ENCODE assay signal across 21 cellular contexts in genomic region chr2:41719756-41720155, GRCh38.
DNase-seq lines count a peak whose midpoint lies in the region; ATAC-seq and TF ChIP-seq lines count a peak whose summit lies in the region.
"Had no signal": no experiment of that assay in that cellular context is flagged by ENCODE, and none has a peak within 500 bp of the region (broad histone marks: within the 10 kb centered on the region; RNA-seq: fewer than 3 reads in every experiment).

No MANE protein-coding gene starts in this region.

- no peak for TF ChIP-seq CTCF in Loucy (conservative IDR thresholded peaks at IDR 0.05; ENCODE audit: low read length)

- H3K9me3 Mint-ChIP-seq in CD4-positive, CD25-positive, alpha-beta regulatory T cell = peaks cover 0 to 3% (median 0%) of the 10 kb centered on the region in 7 donors
- H3K9me3 Mint-ChIP-seq: activated CD4-positive, alpha-beta T cell treated with anti-CD3 and anti-CD28 coated beads, Interleukin-2, amount 10 ng/mL, durations not matched to agents 7 days and 5 days; activated naive CD8-positive, alpha-beta T cell treated with anti-CD3 and anti-CD28 coated beads, Interleukin-2, amount 10 ng/mL, durations not matched to agents 7 days and 5 days; CD4-positive, alpha-beta memory T cell had no signal

- no peaks in the 10 kb centered on the region for H3K36me3 ChIP-seq in CD4-positive, CD25-positive, alpha-beta regulatory T cell (ENCODE audit: control insufficient read depth, insufficient read depth, low read length)
- no peaks in the 10 kb centered on the region for H3K36me3 ChIP-seq in Loucy (ENCODE audit: insufficient read depth, low read length)
- H3K36me3 ChIP-seq: tibial nerve had no signal

- no peak overlapping the region for H3K9ac ChIP-seq in Loucy (ENCODE audit: low read depth, low read length, poor library complexity, severe bottlenecking)

- no peaks in the 10 kb centered on the region for H4K20me1 ChIP-seq in Loucy (ENCODE audit: insufficient read depth, low read length, poor library complexity, severe bottlenecking)

- peaks cover 9 to 23% (median 13%) of the 10 kb centered on the region in 4 donors for H3K4me1 Mint-ChIP-seq in CD4-positive, CD25-positive, alpha-beta regulatory T cell

- H3K9me3 ChIP-seq in CD4-positive, CD25-positive, alpha-beta regulatory T cell (ENCODE audit: control insufficient read depth in 2 of 2, low read length in 2 of 2) = no peaks in the 10 kb centered on the region
- H3K9me3 ChIP-seq in Loucy (ENCODE audit: insufficient read depth, low read depth, low read length) = no peaks in the 10 kb centered on the region
- H3K9me3 ChIP-seq: psoas muscle, tibial nerve had no signal

- H2AFZ ChIP-seq in Loucy (ENCODE audit: low read length) = peak overlapping the region; percentile 89; the same call in 1 of the 2 replicates
- H2AFZ ChIP-seq: PC-9 had no signal

- H3K27me3 ChIP-seq in CD4-positive, CD25-positive, alpha-beta regulatory T cell (ENCODE audit: control insufficient read depth, insufficient read depth, low read length) = no peaks in the 10 kb centered on the region
- H3K27me3 ChIP-seq in Loucy (ENCODE audit: insufficient read depth, low read length, poor library complexity, severe bottlenecking) = no peaks in the 10 kb centered on the region
- H3K27me3 ChIP-seq: tibial nerve had no signal

- H3K79me2 ChIP-seq in Loucy (ENCODE audit: insufficient read depth, low read length) = no peaks in the 10 kb centered on the region

- intact Hi-C loops in posterior vena cava (cut with DNase I) = no loop called here

- H3K27me3 Mint-ChIP-seq in CD4-positive, CD25-positive, alpha-beta regulatory T cell = peaks cover 6% of the 10 kb centered on the region
- H3K27me3 Mint-ChIP-seq: activated CD4-positive, alpha-beta T cell treated with anti-CD3 and anti-CD28 coated beads, Interleukin-2, amount 10 ng/mL, durations not matched to agents 7 days and 5 days; activated naive CD8-positive, alpha-beta T cell treated with anti-CD3 and anti-CD28 coated beads, Interleukin-2, amount 10 ng/mL, durations not matched to agents 7 days and 5 days; CD4-positive, alpha-beta memory T cell had no signal

- no peak overlapping the region for H3K27ac ChIP-seq in CD4-positive, CD25-positive, alpha-beta regulatory T cell (ENCODE audit: insufficient read depth, low read length, poor library complexity, severe bottlenecking)
- H3K27ac ChIP-seq: PC-9, psoas muscle had no signal

- no peaks in the 10 kb centered on the region for H3K9me2 ChIP-seq in Loucy (replicated peaks; ENCODE audit: low read depth, low read length)

- no peaks in the 10 kb centered on the region for H3F3A ChIP-seq in Loucy (ENCODE audit: low read depth)

- DNase-seq in CD4-positive, CD25-positive, alpha-beta regulatory T cell = no peak
- DNase-seq in NCI-H2227 treated with DMSO at 0.1 percent for 48 hours (lab: John Stamatoyannopoulos, UW) (peak; percentile 68), left kidney (ENCODE audit: low read depth, low spot score) (peak; percentile 29), posterior vena cava (ENCODE audit: low spot score) (no peak), NCI-H526 (lab: John Stamatoyannopoulos, UW) (no peak)
- DNase-seq: activated CD4-positive, alpha-beta T cell treated with anti-CD3 and anti-CD28 coated beads, Interleukin-2, amount 10 ng/mL, durations not matched to agents 7 days and 5 days; activated naive CD8-positive, alpha-beta T cell treated with anti-CD3 and anti-CD28 coated beads, Interleukin-2, amount 10 ng/mL, durations not matched to agents 7 days and 5 days; CD4-positive, alpha-beta memory T cell; effector CD8-positive, alpha-beta T cell; midbrain; NCI-H146; PC-9; psoas muscle; SIG-M5; stimulated activated CD4-positive, alpha-beta T cell treated with anti-CD3 and anti-CD28 coated beads, Interleukin-2, amount 100 ng/mL, for 48 hours; stimulated activated naive CD4-positive, alpha-beta T cell treated with Interleukin-2 at 50 U/mL for 16 hours had no signal

- peaks cover 5% of the 10 kb centered on the region for H3K4me1 ChIP-seq in CD4-positive, CD25-positive, alpha-beta regulatory T cell (ENCODE audit: control insufficient read depth, insufficient read depth, low read length, poor library complexity, severe bottlenecking)
- peaks cover 8% of the 10 kb centered on the region for H3K4me1 ChIP-seq in Loucy (ENCODE audit: insufficient read depth, low read length, poor library complexity, severe bottlenecking)
- H3K4me1 ChIP-seq: psoas muscle had no signal

- no peaks in the 10 kb centered on the region for H3K36me3 Mint-ChIP-seq in CD4-positive, CD25-positive, alpha-beta regulatory T cell
- H3K36me3 Mint-ChIP-seq: CD4-positive, alpha-beta memory T cell had no signal

- peak overlapping the region; percentile 61 for H3K4me3 ChIP-seq in CD4-positive, CD25-positive, alpha-beta regulatory T cell (ENCODE audit: low read depth, low read length)
- H3K4me3 ChIP-seq in Loucy (ENCODE audit: low read length, poor library complexity, severe bottlenecking) = peak overlapping the region; percentile 48
- H3K4me3 ChIP-seq: PC-9, smooth muscle cell had no signal

- H3K4me2 ChIP-seq in Loucy (ENCODE audit: low read depth, low read length, poor library complexity, severe bottlenecking) = peak overlapping the region; percentile 62

- no peak for ATAC-seq in CD4-positive, CD25-positive, alpha-beta regulatory T cell (ENCODE audit: low read depth in 2 of 2)
- ATAC-seq in GM19035 (IDR thresholded peaks at IDR 0.05; ENCODE audit: unreplicated experiment) = no peak
- ATAC-seq: esophagus mucosa, psoas muscle had no signal

- H3K27ac Mint-ChIP-seq in CD4-positive, CD25-positive, alpha-beta regulatory T cell = no peak overlapping the region
- H3K27ac Mint-ChIP-seq: activated naive CD8-positive, alpha-beta T cell treated with anti-CD3 and anti-CD28 coated beads, Interleukin-2, amount 10 ng/mL, durations not matched to agents 7 days and 5 days had no signal

- peak overlapping the region in 1 of 4 donors; percentile 23 for H3K4me3 Mint-ChIP-seq in CD4-positive, CD25-positive, alpha-beta regulatory T cell
- H3K4me3 Mint-ChIP-seq: activated CD4-positive, alpha-beta T cell treated with anti-CD3 and anti-CD28 coated beads, Interleukin-2, amount 10 ng/mL, durations not matched to agents 7 days and 5 days had no signal

Comparison
In these comparisons a context has a peak if more than half of its experiments do, and no peak if none do; other contexts are left out.
1. DNase-seq: peak in NCI-H2227 treated with DMSO at 0.1 percent for 48 hours (single experiment) and left kidney (single experiment); none in CD4-positive, CD25-positive, alpha-beta regulatory T cell (0 of 3), posterior vena cava (single experiment) and NCI-H526 (0 of 2).